Comparison of ENCODE assay signal across 19 cellular contexts in genomic region chr7:25790261-25790660, GRCh38.
DNase-seq lines count a peak whose midpoint lies in the region; ATAC-seq lines count a peak whose summit lies in the region.
"Had no signal": no experiment of that assay in that cellular context is flagged by ENCODE, and none has a peak within 500 bp of the region (broad histone marks: within the 10 kb centered on the region; RNA-seq: fewer than 3 reads in every experiment).

No MANE protein-coding gene starts in this region.

- ATAC-seq in GM19324 (IDR thresholded peaks at IDR 0.05; ENCODE audit: low FRiP score, unreplicated experiment): no peak
- ATAC-seq: activated CD8-positive, alpha-beta memory T cell treated with anti-CD3 and anti-CD28 coated beads, Interleukin-2, amount 10 ng/mL, durations not matched to agents 7 days and 5 days had no signal

- H3K36me3 ChIP-seq in stomach smooth muscle (ENCODE audit: control insufficient read depth in 2 of 2, insufficient read depth in 2 of 2, low read length in 2 of 2): no peaks in the 10 kb centered on the region

- H3K27ac ChIP-seq in stomach smooth muscle (ENCODE audit: low read length): peak overlapping the region; percentile 53
- H3K27ac ChIP-seq: PC-9, SK-N-MC had no signal

- no peaks in the 10 kb centered on the region for H3K27me3 ChIP-seq in stomach smooth muscle (ENCODE audit: control insufficient read depth in 1 of 2, insufficient read depth in 2 of 2, low read length in 2 of 2)
- H3K27me3 ChIP-seq: testis had no signal

- H3K4me1 ChIP-seq in stomach smooth muscle (ENCODE audit: control insufficient read depth, insufficient read depth, low read length): peaks cover 22% of the 10 kb centered on the region

- peak; percentile 70 for DNase-seq in NCI-H146 (lab: John Stamatoyannopoulos, UW)
- DNase-seq in dedifferentiated amniotic fluid mesenchymal stem cell (ENCODE audit: extremely low spot score): peak; percentile 41
- peak; percentile 39 for DNase-seq in kidney tubule cell (ENCODE audit: low spot score)
- no peak for DNase-seq in NCI-H2107 treated with DMSO at 0.1 percent for 48 hours (lab: John Stamatoyannopoulos, UW; ENCODE audit: unreplicated experiment)
- no peak for DNase-seq in activated CD4-positive, CD25-positive, alpha-beta regulatory T cell treated with anti-CD3 and anti-CD28 coated beads, Interleukin-2, amount 50 U/mL, for 72 hours
- no peak for DNase-seq in NCI-H748 (lab: John Stamatoyannopoulos, UW; ENCODE audit: unreplicated experiment)
- DNase-seq: activated CD8-positive, alpha-beta memory T cell treated with anti-CD3 and anti-CD28 coated beads, Interleukin-2, amount 10 ng/mL, durations not matched to agents 7 days and 5 days; amniotic stem cell; Calu3; glutamatergic neuron; immature natural killer cell; NCI-H2029 treated with DMSO at 0.1 percent for 48 hours; NCI-H510A treated with DMSO at 0.1 percent for 48 hours; nucleus accumbens; PC-9; testis had no signal

- H3K9ac ChIP-seq in stomach smooth muscle (ENCODE audit: low read length in 2 of 2): no peak overlapping the region

- no peaks in the 10 kb centered on the region for H3K9me3 ChIP-seq in stomach smooth muscle (ENCODE audit: control insufficient read depth in 2 of 2, low read length in 2 of 2)
- H3K9me3 ChIP-seq: testis had no signal

- H3K4me3 ChIP-seq in stomach smooth muscle (ENCODE audit: low read length in 2 of 2): no peak overlapping the region
- H3K4me3 ChIP-seq: PC-9, SK-N-MC, testis had no signal

Comparison
In these comparisons a context has a peak if more than half of its experiments do, and no peak if none do; other contexts are left out.
1. DNase-seq: peak in NCI-H146 (single experiment), dedifferentiated amniotic fluid mesenchymal stem cell (single experiment) and kidney tubule cell (single experiment); none in NCI-H2107 treated with DMSO at 0.1 percent for 48 hours (single experiment), activated CD4-positive, CD25-positive, alpha-beta regulatory T cell treated with anti-CD3 and anti-CD28 coated beads, Interleukin-2, amount 50 U/mL, for 72 hours (single experiment) and NCI-H748 (single experiment).